11 cellular contexts compared by ENCODE assay signal in the genomic region with DNA sequence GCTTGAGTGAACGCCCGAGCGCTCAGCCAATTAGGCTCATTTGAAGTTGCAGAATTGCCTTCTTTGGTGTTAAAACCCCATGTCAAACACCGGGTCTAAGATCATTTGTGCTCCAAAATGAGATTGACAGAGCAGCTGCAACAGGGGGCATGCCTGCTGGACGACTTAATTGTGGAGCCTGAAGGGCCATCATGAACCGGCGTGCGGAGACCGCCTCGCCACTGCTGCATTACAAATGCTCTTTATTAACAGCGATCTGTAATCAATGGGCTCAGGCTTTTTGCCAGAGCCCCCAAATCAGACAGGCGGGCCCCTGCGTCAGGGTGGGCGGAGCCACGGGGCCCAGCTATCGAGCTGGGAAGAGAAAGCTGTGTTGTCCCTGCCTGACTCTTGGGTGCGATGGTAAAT.
DNase-seq lines count a peak whose midpoint lies in the region; ATAC-seq and TF ChIP-seq lines count a peak whose summit lies in the region.
"Had no signal": no experiment of that assay in that cellular context is flagged by ENCODE, and none has a peak within 500 bp of the region (broad histone marks: within the 10 kb centered on the region; RNA-seq: fewer than 3 reads in every experiment).

No MANE protein-coding gene starts in this region.

- H3K4me3 ChIP-seq in AG04450 (ENCODE audit: low read depth, low read length): peak overlapping the region; percentile 28
- H3K4me3 ChIP-seq: prostate gland had no signal

- TF ChIP-seq CTCF in AG04450 (IDR thresholded peaks at IDR 0.05; ENCODE audit: low read depth, low read length) (no peak), mesothelial cell of epicardium (IDR thresholded peaks at IDR 0.05; ENCODE audit: unreplicated experiment) (no peak), omental fat pad (IDR thresholded peaks at IDR 0.05) (no peak)

- DNase-seq in AG04450 (ENCODE audit: low read depth, low spot score) (no peak), NCI-H146 (lab: John Stamatoyannopoulos, UW) (peak; percentile 75), dermis blood vessel endothelial cell (peak; percentile 18), mesothelial cell of epicardium (ENCODE audit: low spot score in 2 of 2, unreplicated experiment in 2 of 2) (peak in 1 of 2 experiments; percentile 37), LoVo (ENCODE audit: low spot score) (no peak), omental fat pad (ENCODE audit: low spot score) (no peak)
- no peak for DNase-seq in stimulated activated CD4-positive, alpha-beta T cell treated with anti-CD3 and anti-CD28 coated beads, Interleukin-4, amount 100 ng/mL, for 24 hours
- DNase-seq: activated naive CD4-positive, alpha-beta T cell had no signal

- H3K36me3 Mint-ChIP-seq in mesothelial cell of epicardium: no peaks in the 10 kb centered on the region

- no peak overlapping the region for H3K27ac Mint-ChIP-seq in mesothelial cell of epicardium

- no peaks in the 10 kb centered on the region for H3K9me3 ChIP-seq in AG04450 (ENCODE audit: control insufficient read depth, insufficient read depth, low read length)
- H3K9me3 ChIP-seq: prostate gland had no signal

- peaks cover 4% of the 10 kb centered on the region for H3K27me3 Mint-ChIP-seq in mesothelial cell of epicardium (ENCODE audit: low read depth)

- H3K4me3 Mint-ChIP-seq in mesothelial cell of epicardium: peak overlapping the region; percentile 62

- no peaks in the 10 kb centered on the region for H3K4me1 Mint-ChIP-seq in mesothelial cell of epicardium

- ATAC-seq in GM21360 (IDR thresholded peaks at IDR 0.05; ENCODE audit: unreplicated experiment) (no peak), omental fat pad (ENCODE audit: low FRiP score) (no peak)

- POLR2A ChIA-PET in AG04450 (lab: Yijun Ruan, JAX): no interaction called here

- CTCF ChIA-PET in AG04450 (lab: Charles Lee): no interaction called here

- no peak overlapping the region for H3K27ac ChIP-seq in AG04450 (ENCODE audit: low read depth, low read length)
- H3K27ac ChIP-seq: C4-2B, prostate gland had no signal

- H3K9me3 Mint-ChIP-seq in mesothelial cell of epicardium: no peaks in the 10 kb centered on the region

- H3K27me3 ChIP-seq in AG04450 (ENCODE audit: control insufficient read depth, insufficient read depth, low read length): no peaks in the 10 kb centered on the region

Comparison
In these comparisons a context has a peak if more than half of its experiments do, and no peak if none do; other contexts are left out.
1. DNase-seq: peak in NCI-H146 (single experiment) and dermis blood vessel endothelial cell (single experiment); none in AG04450 (single experiment), LoVo (single experiment), omental fat pad (single experiment) and stimulated activated CD4-positive, alpha-beta T cell treated with anti-CD3 and anti-CD28 coated beads, Interleukin-4, amount 100 ng/mL, for 24 hours (single experiment).